In the genomic region with DNA sequence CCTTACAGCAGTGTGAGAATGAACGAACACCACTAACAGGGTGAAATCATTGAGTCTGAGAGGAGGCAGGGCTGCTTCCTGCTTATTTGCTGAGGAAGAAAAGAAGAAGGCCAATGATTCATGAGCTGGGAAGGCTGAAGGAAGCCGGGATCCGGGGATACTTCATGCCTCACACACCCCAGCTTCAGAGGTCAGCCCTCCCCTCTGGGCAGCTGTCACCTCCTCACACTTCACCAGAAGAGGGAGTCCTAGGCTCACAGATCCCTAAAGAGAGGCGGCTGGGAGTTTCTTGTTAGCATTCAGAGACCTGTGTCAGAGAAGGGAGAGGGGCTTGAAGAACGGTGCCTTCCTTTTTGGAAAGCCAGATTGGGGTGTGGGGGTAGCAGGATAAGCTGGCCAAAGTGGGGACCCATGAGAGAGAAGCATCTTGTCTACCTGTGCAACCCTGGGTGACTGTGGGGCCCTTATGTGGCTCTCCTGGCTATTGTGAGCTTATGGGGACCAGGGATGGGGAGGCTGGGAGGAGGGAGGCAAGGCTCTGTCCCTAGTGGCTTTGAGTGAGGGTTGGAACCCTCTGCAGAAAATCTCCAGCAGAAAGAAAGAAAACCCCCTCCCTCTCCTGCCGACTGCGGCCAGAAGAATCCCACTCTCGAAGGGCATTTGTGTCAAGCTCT, we compare ENCODE assay signal across 1 cellular context.
TF ChIP-seq lines count a peak whose summit lies in the region.

No MANE protein-coding gene starts in this region.

TF ChIP-seq in HEK293, 187 proteins besides CTCF, POLR2A, EP300 and RAD21 (continued from another document):
- TF ChIP-seq ZNF660 (tag by site-specific recombination; IDR thresholded peaks at IDR 0.05): 0 out of 2 replicates have a peak, but pooled peaks have one; percentile 40
- TF ChIP-seq ZNF76 (tag by site-specific recombination; IDR thresholded peaks at IDR 0.05; ENCODE audit: borderline replicate concordance, low read depth): 0 out of 2 replicates have a peak, but pooled peaks have one; percentile 18
- 0 out of 2 replicates have a peak, but pooled peaks have one; percentile 10 for TF ChIP-seq SP7 (tag by site-specific recombination; IDR thresholded peaks at IDR 0.05)
- TF ChIP-seq ZNF701 (tag by site-specific recombination; IDR thresholded peaks at IDR 0.05): no peak
